Comparison of ENCODE assay signal across 1 cellular context in genomic region chr3:192409838-192410683, GRCh38.
TF ChIP-seq lines count a peak whose summit lies in the region.

No MANE protein-coding gene starts in this region.

TF ChIP-seq in HepG2, 621 proteins besides CTCF, POLR2A, EP300 and RAD21 (continued from another document):
- TF ChIP-seq MLXIP (CRISPR knock-in tag; IDR thresholded peaks at IDR 0.05; ENCODE audit: borderline replicate concordance) = no peak
- no peak for TF ChIP-seq ZNF709 (CRISPR knock-in tag; IDR thresholded peaks at IDR 0.05)
- no peak for TF ChIP-seq PAWR (CRISPR knock-in tag; IDR thresholded peaks at IDR 0.05; ENCODE audit: borderline replicate concordance)
- no peak for TF ChIP-seq STAT5B (CRISPR knock-in tag; IDR thresholded peaks at IDR 0.05)
